Comparison of ENCODE assay signal across 8 cellular contexts in genomic region chr9:127122176-127123151, GRCh38. TPM values are rescaled to one million over a fixed set of nuclear protein-coding genes. Genes with fewer than 3 reads are reported as not detected.
DNase-seq lines count a peak whose midpoint lies in the region; ATAC-seq and TF ChIP-seq lines count a peak whose summit lies in the region.

Gene ANGPTL2 (minus strand): TSS chr9:127122635. CDS start chr9:127108731, 13,904 bp downstream.

- in situ Hi-C loops in brain microvascular endothelial cell (cut with HindIII; ENCODE audit: low pct_ligation_motif_present, low sequenced_read_pairs), result no loop called here

- peaks cover 13% of the 10 kb centered on the region for H3K4me1 Mint-ChIP-seq in progenitor cell of endocrine pancreas (ENCODE audit: low read depth)

- no peaks in the 10 kb centered on the region for H3K27me3 ChIP-seq in brain microvascular endothelial cell (replicated peaks)

- peaks cover 42% of the 10 kb centered on the region for H3K27me3 Mint-ChIP-seq in progenitor cell of endocrine pancreas

- peak within 1 kb of the TSS; percentile 69 for H3K4me3 Mint-ChIP-seq in progenitor cell of endocrine pancreas (ENCODE audit: low read depth)

- H3K27ac Mint-ChIP-seq in progenitor cell of endocrine pancreas, result peak within 1 kb of the TSS; percentile 80

- TF ChIP-seq CTCF in AG04449 (IDR thresholded peaks at IDR 0.05; ENCODE audit: insufficient read depth, low read length, missing control alignments) (peak; percentile 21), brain microvascular endothelial cell (IDR thresholded peaks at IDR 0.05; ENCODE audit: low read depth, low read length, missing control alignments) (peak; percentile 13), progenitor cell of endocrine pancreas (IDR thresholded peaks at IDR 0.05; ENCODE audit: unreplicated experiment) (no peak)

- no peak within 1 kb of the TSS for H3K27ac ChIP-seq in brain microvascular endothelial cell

- POLR2A ChIA-PET in AG04449 (lab: Yijun Ruan, JAX), result interaction anchor here (0.9 to 4.2 kb wide), 11 partner anchors 9 to 164 kb away, joined by 3 to 25 read pairs (median 5); no protein-coding TSS in a partner anchor

- H3K36me3 ChIP-seq in brain microvascular endothelial cell (replicated peaks), result no peaks in the 10 kb centered on the region

- no peak for TF ChIP-seq POLR2A in GM18505 (IDR thresholded peaks at IDR 0.05; ENCODE audit: borderline replicate concordance, extremely low read depth, insufficient read depth, insufficient read length)

- DNase-seq in AG04449 (ENCODE audit: low read depth, low spot score) (peak; percentile 65), NCI-H446 (lab: John Stamatoyannopoulos, UW) (peak; percentile 79 to 93), brain microvascular endothelial cell (peak; percentile 43), iPS DF 19.7 (ENCODE audit: low read depth, low spot score) (peak; percentile 69), progenitor cell of endocrine pancreas (ENCODE audit: low spot score, unreplicated experiment) (peak; percentile 56), NCI-H187 (lab: John Stamatoyannopoulos, UW) (no peak)

- peak; percentile 44 for ATAC-seq in GM18505 (IDR thresholded peaks at IDR 0.05; ENCODE audit: unreplicated experiment)
- no peak for ATAC-seq in HG03521 (IDR thresholded peaks at IDR 0.05; ENCODE audit: unreplicated experiment)

- CTCF ChIA-PET in AG04449 (lab: Yijun Ruan, JAX), result interaction anchor here (1.0 to 3.7 kb wide), 10 partner anchors 10 to 182 kb away, joined by 3 to 20 read pairs (median 5); no protein-coding TSS in a partner anchor

- H3K4me3 ChIP-seq in AG04449 (ENCODE audit: low read depth, low read length), result peak within 1 kb of the TSS; percentile 84
- peak within 1 kb of the TSS; percentile 50 for H3K4me3 ChIP-seq in brain microvascular endothelial cell (ENCODE audit: low read depth, low read length)

- no peaks in the 10 kb centered on the region for H3K9me3 Mint-ChIP-seq in progenitor cell of endocrine pancreas (ENCODE audit: low read depth)

- no peaks in the 10 kb centered on the region for H3K36me3 Mint-ChIP-seq in progenitor cell of endocrine pancreas (ENCODE audit: insufficient read depth)

RNA-seq across cellular contexts. Expression of gene ANGPTL2, which starts in this region (rescaled TPM):
- 4.7 and 5.3 TPM in 2 replicates for total RNA-seq in progenitor cell of endocrine pancreas

Comparison
In these comparisons a context has a peak if more than half of its experiments do, and no peak if none do; other contexts are left out.
1. DNase-seq: peak in AG04449 (single experiment), NCI-H446 (2 of 2), brain microvascular endothelial cell (single experiment), iPS DF 19.7 (single experiment) and progenitor cell of endocrine pancreas (single experiment); none in NCI-H187 (0 of 2).